ENCODE assay signal across 8 cellular contexts in the genomic region with DNA sequence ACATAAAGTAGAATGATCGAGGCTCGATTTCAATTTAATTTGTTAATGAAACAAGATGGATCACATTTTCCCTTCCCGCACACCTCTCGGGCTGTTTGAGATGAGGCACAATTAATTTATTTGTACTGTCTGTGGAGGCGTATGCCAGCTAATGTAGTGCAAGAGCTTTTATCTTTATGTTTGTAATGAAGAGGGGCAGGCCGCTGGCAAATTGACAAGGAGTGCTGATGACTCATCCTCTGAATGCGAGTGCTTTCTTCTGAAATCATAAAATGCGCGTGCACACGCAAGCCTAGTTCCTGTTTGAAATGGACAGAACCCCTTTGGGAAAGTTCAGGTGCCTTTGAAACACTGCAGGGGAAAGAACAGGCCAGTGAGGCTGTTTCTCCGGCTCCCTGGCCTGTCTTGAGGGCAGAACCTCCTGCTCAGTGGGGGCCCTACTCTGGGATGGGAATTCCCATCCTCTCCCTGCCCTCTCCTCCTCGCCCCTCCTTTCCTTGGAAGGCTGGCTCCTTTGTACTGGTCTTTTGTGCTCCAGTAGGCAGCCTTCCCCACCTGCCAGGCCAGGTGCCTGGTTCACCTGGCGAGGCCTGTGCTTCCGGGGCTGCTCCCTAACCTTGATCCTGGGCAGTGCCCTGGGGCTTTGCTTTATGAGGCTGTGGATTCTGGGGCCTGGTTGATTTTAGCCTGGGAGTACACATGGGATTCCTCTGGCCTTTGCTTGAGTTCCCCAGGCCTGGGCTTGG. TPM values are rescaled to one million over a fixed set of nuclear protein-coding genes. Genes with fewer than 3 reads are reported as not detected.
DNase-seq lines count a peak whose midpoint lies in the region; ATAC-seq and TF ChIP-seq lines count a peak whose summit lies in the region.

No MANE protein-coding gene starts in this region.

- peak overlapping the region; percentile 38; the same call in 1 of the 2 replicates for H3K9ac ChIP-seq in SK-N-SH

- TF ChIP-seq CTCF in AG10803 (conservative IDR thresholded peaks at IDR 0.05; ENCODE audit: low read length), result no peak
- TF ChIP-seq CTCF in LNCaP clone FGC (IDR thresholded peaks at IDR 0.05; ENCODE audit: control insufficient read depth, extremely low read depth, insufficient read depth), result no peak
- no peak for TF ChIP-seq CTCF in SK-N-SH (IDR thresholded peaks at IDR 0.05)
- TF ChIP-seq CTCF in retinal pigment epithelial cell (conservative IDR thresholded peaks at IDR 0.05; ENCODE audit: low read depth, low read length), result no peak

- POLR2A ChIA-PET in SK-N-SH (lab: Yijun Ruan, JAX), result no interaction called here

- H3K79me2 ChIP-seq in SK-N-SH (ENCODE audit: insufficient read depth), result peaks cover 100% of the 10 kb centered on the region

- 8% methylated on average over 13 of the region's 14 CpGs for WGBS in SK-N-SH (ENCODE audit: low lambda C conversion rate)

- no peak for ATAC-seq in GM18907 (IDR thresholded peaks at IDR 0.05; ENCODE audit: unreplicated experiment)
- no peak for ATAC-seq in GM18867 (IDR thresholded peaks at IDR 0.05; ENCODE audit: unreplicated experiment)
- ATAC-seq in HG02798 (IDR thresholded peaks at IDR 0.05; ENCODE audit: poor library complexity, unreplicated experiment), result no peak

- no peaks in the 10 kb centered on the region for H3K27me3 ChIP-seq in SK-N-SH (ENCODE audit: insufficient read depth)

- no peaks in the 10 kb centered on the region for H3K36me3 ChIP-seq in SK-N-SH (replicated peaks in 1 of 2; ENCODE audit: control insufficient read depth in 1 of 2, insufficient read depth in 2 of 2, low read length in 1 of 2)

- CTCF ChIA-PET in SK-N-SH (lab: Yijun Ruan, JAX), result interaction anchor here (1.0 to 1.2 kb wide), 4 partner anchors 18 to 437 kb away, joined by 3 read pairs; no protein-coding TSS in a partner anchor

- no peaks in the 10 kb centered on the region for H3K9me3 ChIP-seq in SK-N-SH

- no peak overlapping the region for H2AFZ ChIP-seq in SK-N-SH (ENCODE audit: low read depth)

- intact Hi-C loops in head of caudate nucleus (cut with DNase I), result no loop called here

- TF ChIP-seq EP300 in SK-N-SH (IDR thresholded peaks at IDR 0.05; ENCODE audit: borderline replicate concordance in 1 of 2, low read depth in 1 of 2, low read length in 1 of 2), result peak; percentile 60 to 79; a peak in 3 of 4 replicates

- H3K9me2 ChIP-seq in SK-N-SH, result no peaks in the 10 kb centered on the region

- DNase-seq in AG10803 (ENCODE audit: low read depth) (peak; percentile 73), LNCaP clone FGC (ENCODE audit: low read depth) (peak; percentile 84), SK-N-SH (peak; percentile 48), head of caudate nucleus (peak in 25 of 42 donors; percentile 8 to 75 (median 31)), retinal pigment epithelial cell (ENCODE audit: low read depth) (peak; percentile 66)

- H3K4me3 ChIP-seq in AG10803 (ENCODE audit: low read length) (no peak overlapping the region), LNCaP clone FGC (ENCODE audit: low read depth, low read length) (peak overlapping the region; percentile 21), SK-N-SH (ENCODE audit: low read depth in 2 of 2, low read length in 1 of 2) (no peak overlapping the region; a peak in 2 of 4 replicates), retinal pigment epithelial cell (ENCODE audit: low read length) (no peak overlapping the region)

- H3K4me1 ChIP-seq in SK-N-SH (ENCODE audit: control insufficient read depth in 1 of 2, insufficient read depth in 2 of 2, low read depth in 1 of 2, low read length in 1 of 2), result peaks cover 53 to 59% of the 10 kb centered on the region in 2 experiments

- H4K20me1 ChIP-seq in SK-N-SH (ENCODE audit: insufficient read depth), result peaks cover 72% of the 10 kb centered on the region

- H3F3A ChIP-seq in SK-N-SH (replicated peaks; ENCODE audit: insufficient read depth), result peaks cover 26% of the 10 kb centered on the region

- no peak; the same call in 1 of the 2 replicates for TF ChIP-seq RAD21 in SK-N-SH (IDR thresholded peaks at IDR 0.05; ENCODE audit: low read length)

- H3K4me2 ChIP-seq in SK-N-SH, result peak overlapping the region; percentile 50; the same call in 1 of the 2 replicates

- peak overlapping the region; percentile 60 to 89 for H3K27ac ChIP-seq in SK-N-SH (ENCODE audit: low read depth in 2 of 2, low read length in 1 of 2)

TF ChIP-seq in SK-N-SH, 30 proteins besides CTCF, POLR2A, EP300 and RAD21 (continues in another document):
- TF ChIP-seq, protein P1, sequence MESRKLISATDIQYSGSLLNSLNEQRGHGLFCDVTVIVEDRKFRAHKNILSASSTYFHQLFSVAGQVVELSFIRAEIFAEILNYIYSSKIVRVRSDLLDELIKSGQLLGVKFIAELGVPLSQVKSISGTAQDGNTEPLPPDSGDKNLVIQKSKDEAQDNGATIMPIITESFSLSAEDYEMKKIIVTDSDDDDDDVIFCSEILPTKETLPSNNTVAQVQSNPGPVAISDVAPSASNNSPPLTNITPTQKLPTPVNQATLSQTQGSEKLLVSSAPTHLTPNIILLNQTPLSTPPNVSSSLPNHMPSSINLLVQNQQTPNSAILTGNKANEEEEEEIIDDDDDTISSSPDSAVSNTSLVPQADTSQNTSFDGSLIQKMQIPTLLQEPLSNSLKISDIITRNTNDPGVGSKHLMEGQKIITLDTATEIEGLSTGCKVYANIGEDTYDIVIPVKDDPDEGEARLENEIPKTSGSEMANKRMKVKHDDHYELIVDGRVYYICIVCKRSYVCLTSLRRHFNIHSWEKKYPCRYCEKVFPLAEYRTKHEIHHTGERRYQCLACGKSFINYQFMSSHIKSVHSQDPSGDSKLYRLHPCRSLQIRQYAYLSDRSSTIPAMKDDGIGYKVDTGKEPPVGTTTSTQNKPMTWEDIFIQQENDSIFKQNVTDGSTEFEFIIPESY (IDR thresholded peaks at IDR 0.05; ENCODE audit: borderline replicate concordance, low read depth), result peak; percentile 36; the same call in 1 of the 2 replicates
- no peak for TF ChIP-seq NRF1 (IDR thresholded peaks at IDR 0.05; ENCODE audit: low read depth, low read length)
- TF ChIP-seq NFIC (IDR thresholded peaks at IDR 0.05; ENCODE audit: borderline replicate concordance), result peak; percentile 96
- no peak; the same call in 1 of the 2 replicates for TF ChIP-seq FOXJ3 (CRISPR knock-in tag; IDR thresholded peaks at IDR 0.05)
- TF ChIP-seq, protein P2, sequence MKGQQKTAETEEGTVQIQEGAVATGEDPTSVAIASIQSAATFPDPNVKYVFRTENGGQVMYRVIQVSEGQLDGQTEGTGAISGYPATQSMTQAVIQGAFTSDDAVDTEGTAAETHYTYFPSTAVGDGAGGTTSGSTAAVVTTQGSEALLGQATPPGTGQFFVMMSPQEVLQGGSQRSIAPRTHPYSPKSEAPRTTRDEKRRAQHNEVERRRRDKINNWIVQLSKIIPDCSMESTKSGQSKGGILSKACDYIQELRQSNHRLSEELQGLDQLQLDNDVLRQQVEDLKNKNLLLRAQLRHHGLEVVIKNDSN (IDR thresholded peaks at IDR 0.05; ENCODE audit: borderline replicate concordance, low read depth), result no peak
- no peak for TF ChIP-seq RFX5 (IDR thresholded peaks at IDR 0.05; ENCODE audit: low read length)
- no peak for TF ChIP-seq MXI1 (IDR thresholded peaks at IDR 0.05; ENCODE audit: low read depth, low read length)
- TF ChIP-seq JUND (IDR thresholded peaks at IDR 0.05), result peak; percentile 96
- peak; percentile 66; the same call in 1 of the 2 replicates for TF ChIP-seq TEAD4 (IDR thresholded peaks at IDR 0.05; ENCODE audit: borderline replicate concordance, insufficient read depth)
- no peak for TF ChIP-seq EZH2phosphoT487 (IDR thresholded peaks at IDR 0.05; ENCODE audit: borderline replicate concordance, low read depth)
- no peak for TF ChIP-seq YY1 (IDR thresholded peaks at IDR 0.05; ENCODE audit: low read depth)
- TF ChIP-seq GABPA (IDR thresholded peaks at IDR 0.05; ENCODE audit: low read depth), result no peak
- peak; percentile 17 for TF ChIP-seq CHD2 (IDR thresholded peaks at IDR 0.05; ENCODE audit: low read length, partially characterized antibody)
- TF ChIP-seq MEF2A (IDR thresholded peaks at IDR 0.05; ENCODE audit: borderline replicate concordance, low read depth), result no peak
- TF ChIP-seq USF2 (IDR thresholded peaks at IDR 0.05; ENCODE audit: borderline replicate concordance, low read depth, low read length), result no peak
- TF ChIP-seq GATA2 (CRISPR knock-in tag; IDR thresholded peaks at IDR 0.05), result peak; percentile 60
- peak; percentile 73 for TF ChIP-seq POLR2AphosphoS5 (IDR thresholded peaks at IDR 0.05; ENCODE audit: low read depth, low read length)
- peak; percentile 78 for TF ChIP-seq FOXM1 (IDR thresholded peaks at IDR 0.05; ENCODE audit: low read depth)
- peak; percentile 65; the same call in 1 of the 2 replicates for TF ChIP-seq MAX (IDR thresholded peaks at IDR 0.05; ENCODE audit: low read depth)
- TF ChIP-seq SIN3A (IDR thresholded peaks at IDR 0.05; ENCODE audit: borderline replicate concordance, low read depth, low read length), result peak; percentile 60; the same call in 1 of the 2 replicates

RNA-seq across cellular contexts. Expression of gene TEAD1, which starts 50.3 kb away (rescaled TPM):
- 31.2 and 37.8 TPM in 2 replicates for polyA plus RNA-seq in SK-N-SH (2012; rRNA removed)
- polyA plus RNA-seq in SK-N-SH (2012; cell fraction: cytosol; rRNA removed), result 31.8 and 33.9 TPM in 2 replicates
- polyA plus RNA-seq in SK-N-SH (2012; cell fraction: nucleus; rRNA removed), result 48.4 and 89.7 TPM in 2 replicates

Comparison
In these comparisons a context has a peak if more than half of its experiments do, and no peak if none do; other contexts are left out.
1. DNase-seq: peak in every context shown above with its lines; median percentile 84 in LNCaP clone FGC; 73 in AG10803; 66 in retinal pigment epithelial cell; 48 in SK-N-SH; 31 in head of caudate nucleus.